18 cellular contexts compared by ENCODE assay signal in the genomic region with DNA sequence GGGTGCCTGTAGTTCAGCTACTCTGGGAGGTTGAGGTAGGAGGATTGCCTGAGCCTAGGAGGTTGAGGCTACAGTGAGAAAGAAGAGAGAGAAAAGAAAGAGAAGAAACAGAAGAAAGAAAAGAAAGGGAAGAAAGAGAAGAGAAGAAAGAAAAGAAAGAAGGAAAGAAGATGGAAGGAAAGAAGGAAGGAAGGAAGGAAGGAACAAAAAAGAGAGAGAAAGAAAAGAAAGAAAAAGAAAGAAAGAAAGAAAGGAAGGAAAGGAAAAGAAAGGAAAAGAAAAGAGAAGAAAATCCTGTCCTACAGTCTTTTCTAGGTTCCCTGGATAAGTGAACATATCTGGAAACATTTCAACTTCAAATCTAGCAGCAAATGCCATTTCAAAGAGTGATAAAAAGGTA.
"Had no signal": no experiment of that assay in that cellular context is flagged by ENCODE, and none has a peak within 500 bp of the region (broad histone marks: within the 10 kb centered on the region; RNA-seq: fewer than 3 reads in every experiment).

No MANE protein-coding gene starts in this region.

- H3K9me3 Mint-ChIP-seq: neural crest cell, T-cell had no signal

- H3K27me3 Mint-ChIP-seq: T-cell had no signal

- H3K9me3 ChIP-seq: gastroesophageal sphincter, left ventricle myocardium inferior, ovary, sigmoid colon had no signal

- ATAC-seq: gastroesophageal sphincter, T-cell had no signal

- H3K4me3 Mint-ChIP-seq: neural crest cell, T-cell had no signal

- DNase-seq: activated CD4-positive, alpha-beta T cell treated with anti-CD3 and anti-CD28 coated beads for 4 hours; activated CD8-positive, alpha-beta memory T cell treated with anti-CD3 and anti-CD28 coated beads, Interleukin-2, amount 50 U/mL, for 48 hours; activated effector memory CD4-positive, alpha-beta T cell treated with Interleukin-2 at 50 U/mL for 16 hours; caudate nucleus; cortex of kidney; effector memory CD4-positive, alpha-beta T cell; kidney; left ventricle myocardium inferior; mesenchymal stem cell; ovary; sigmoid colon; stimulated activated CD4-positive, alpha-beta T cell treated with anti-CD3 and anti-CD28 coated beads, Interleukin-12 subunit alpha, Interleukin-12 subunit beta, amount 100 ng/mL, for 4 hours; stimulated activated CD4-positive, alpha-beta T cell treated with anti-CD3 and anti-CD28 coated beads, Interleukin-2, amount 100 ng/mL, for 48 hours; T-cell had no signal

- H3K4me1 Mint-ChIP-seq: neural crest cell, T-cell had no signal

- H3K4me1 ChIP-seq: gastroesophageal sphincter, sigmoid colon had no signal

- H3K4me3 ChIP-seq: gastroesophageal sphincter, hepatocyte, left ventricle myocardium inferior, ovary, sigmoid colon, SK-N-MC had no signal
